In genomic region chr1:192862271-192862670, GRCh38 we compare ENCODE assay signal across 18 cellular contexts. TPM values are rescaled to one million over a fixed set of nuclear protein-coding genes. Genes with fewer than 3 reads are reported as not detected.
A peak's percentile ranks its signal among the peaks of the same experiment; 100 is the strongest.
DNase-seq lines count a peak whose midpoint lies in the region; ATAC-seq and TF ChIP-seq lines count a peak whose summit lies in the region.
"Had no signal": no experiment of that assay in that cellular context is flagged by ENCODE, and none has a peak within 500 bp of the region (broad histone marks: within the 10 kb centered on the region; RNA-seq: fewer than 3 reads in every experiment).

No MANE protein-coding gene starts in this region.

- ATAC-seq in PC-3 (no peak; the same call in 1 of the 2 replicates), left colon (peak; percentile 41), GM23338 (no peak)
- ATAC-seq: CD8-positive, alpha-beta T cell; HepG2 had no signal

- H3K4me1 Mint-ChIP-seq in GM23338, result peaks cover 5% of the 10 kb centered on the region

- H3K27me3 ChIP-seq in PC-3 (ENCODE audit: low read length) (no peaks in the 10 kb centered on the region), GM23338 (ENCODE audit: insufficient read depth) (no peaks in the 10 kb centered on the region), Karpas-422 (ENCODE audit: low read length) (no peaks in the 10 kb centered on the region), tibial artery (no peaks in the 10 kb centered on the region)
- H3K27me3 ChIP-seq: BLaER1 had no signal

- TSS peak; percentile 84 for BruUV-seq in PC-3 (replicated peaks; lab: Mats Ljungman, UMichigan)

- H4K20me1 ChIP-seq in PC-3 (ENCODE audit: low read length) (no peaks in the 10 kb centered on the region), GM23338 (replicated peaks; ENCODE audit: insufficient read depth) (no peaks in the 10 kb centered on the region), Karpas-422 (ENCODE audit: insufficient read depth, low read depth, low read length) (no peaks in the 10 kb centered on the region)
- H4K20me1 ChIP-seq: BLaER1 had no signal

- no peak overlapping the region for H3K4me3 ChIP-seq in PC-3 (ENCODE audit: low read length)
- H3K4me3 ChIP-seq in epithelial cell of esophagus (ENCODE audit: low read length), result no peak overlapping the region
- no peak overlapping the region for H3K4me3 ChIP-seq in GM23338
- no peak overlapping the region for H3K4me3 ChIP-seq in Karpas-422 (ENCODE audit: low read length)
- no peak overlapping the region for H3K4me3 ChIP-seq in tibial artery
- H3K4me3 ChIP-seq: BLaER1 had no signal

- H3K27ac ChIP-seq in C4-2B (peak overlapping the region; percentile 82), PC-3 (ENCODE audit: low read length) (peak overlapping the region; percentile 88), GM23338 (ENCODE audit: low read depth) (no peak overlapping the region), Karpas-422 (ENCODE audit: low read length) (no peak overlapping the region), tibial artery (no peak overlapping the region)
- H3K27ac ChIP-seq: BLaER1 had no signal

- TF ChIP-seq CTCF in C4-2B (conservative IDR thresholded peaks at IDR 0.05) (no peak), PC-3 (conservative IDR thresholded peaks at IDR 0.05; ENCODE audit: low read depth, low read length) (no peak), epithelial cell of esophagus (IDR thresholded peaks at IDR 0.05; ENCODE audit: insufficient read depth, low read depth, low read length, missing control alignments) (no peak), GM23338 (conservative IDR thresholded peaks at IDR 0.05; ENCODE audit: low read depth in 2 of 2) (no peak), tibial artery (IDR thresholded peaks at IDR 0.05) (no peak)

- H3K36me3 Mint-ChIP-seq in GM23338 (ENCODE audit: low read depth), result peaks cover 4% of the 10 kb centered on the region; the same call in 1 of the 3 replicates
- H3K36me3 Mint-ChIP-seq: CD8-positive, alpha-beta T cell; IgD-negative memory B cell had no signal

- H2AFZ ChIP-seq in PC-3 (ENCODE audit: low read length), result no peak overlapping the region
- H2AFZ ChIP-seq in GM23338, result no peak overlapping the region
- no peak overlapping the region for H2AFZ ChIP-seq in Karpas-422 (ENCODE audit: low read length)

- H3K79me2 ChIP-seq in PC-3 (ENCODE audit: low read length) (no peaks in the 10 kb centered on the region), GM23338 (replicated peaks; ENCODE audit: insufficient read depth) (no peaks in the 10 kb centered on the region), Karpas-422 (ENCODE audit: low read length) (no peaks in the 10 kb centered on the region)

- intact Hi-C loops in PC-3 (cut with micrococcal nuclease) (loop anchor here (1.0 to 5.0 kb wide), 4 partner anchors 42 to 156 kb away; no protein-coding TSS in a partner anchor), left colon (cut with DNase I, micrococcal nuclease) (no loop called here), tibial artery (cut with DNase I; ENCODE audit: low total_unique reads) (no loop called here)

- H3K4me3 Mint-ChIP-seq in GM23338, result no peak overlapping the region
- H3K4me3 Mint-ChIP-seq: CD8-positive, alpha-beta T cell; IgD-negative memory B cell had no signal

- DNase-seq in PC-3, result peak; percentile 46
- DNase-seq in epithelial cell of esophagus (ENCODE audit: low read depth), result peak; percentile 77
- DNase-seq in left colon, result no peak
- no peak for DNase-seq in NCI-H1694 treated with DMSO at 0.1 percent for 48 hours (lab: John Stamatoyannopoulos, UW)
- DNase-seq in GM23338 (ENCODE audit: low spot score), result no peak
- DNase-seq in Karpas-422, result no peak
- no peak for DNase-seq in tibial artery
- DNase-seq: Calu3; CD8-positive, alpha-beta T cell; DMS 273 treated with DMSO at 0.1 percent for 48 hours; DND-41; EL; HCEC 1CT; KBM-7 had no signal

- H3K4me2 ChIP-seq in PC-3 (ENCODE audit: low read length), result peak overlapping the region; percentile 25
- H3K4me2 ChIP-seq in GM23338, result no peak overlapping the region
- H3K4me2 ChIP-seq in Karpas-422 (ENCODE audit: low read depth, low read length, poor library complexity, severe bottlenecking), result no peak overlapping the region
- H3K4me2 ChIP-seq: BLaER1 had no signal

- no peaks in the 10 kb centered on the region for H3F3A ChIP-seq in PC-3 (ENCODE audit: low read length, unreplicated experiment)
- no peaks in the 10 kb centered on the region for H3F3A ChIP-seq in GM23338 (replicated peaks; ENCODE audit: low read depth)

- H3K36me3 ChIP-seq in PC-3 (ENCODE audit: low read depth, low read length) (no peaks in the 10 kb centered on the region), GM23338 (ENCODE audit: insufficient read depth) (no peaks in the 10 kb centered on the region), Karpas-422 (ENCODE audit: insufficient read depth, low read length) (no peaks in the 10 kb centered on the region), tibial artery (no peaks in the 10 kb centered on the region)
- H3K36me3 ChIP-seq: BLaER1 had no signal

- H3K9me3 Mint-ChIP-seq in GM23338, result peaks cover 7% of the 10 kb centered on the region; the same call in 2 of the 3 replicates
- H3K9me3 Mint-ChIP-seq: CD8-positive, alpha-beta T cell; IgD-negative memory B cell had no signal

- CTCF ChIA-PET in PC-3 (lab: Charles Lee), result no interaction called here

- POLR2A ChIA-PET in PC-3 (lab: Charles Lee; ENCODE audit: unreplicated experiment), result interaction anchor here (0.5 to 1.0 kb wide), 5 partner anchors 35 to 197 kb away, joined by 3 to 7 read pairs (median 3); partner anchors contain the start of genes RO60 and UCHL5

- H3K4me1 ChIP-seq in PC-3 (ENCODE audit: insufficient read depth, low read length) (peaks cover 27% of the 10 kb centered on the region), GM23338 (ENCODE audit: insufficient read depth) (no peaks in the 10 kb centered on the region), Karpas-422 (ENCODE audit: low read length) (no peaks in the 10 kb centered on the region), tibial artery (no peaks in the 10 kb centered on the region)

- H3K27me3 Mint-ChIP-seq in GM23338 (ENCODE audit: insufficient read depth, low read depth, poor library complexity), result peaks cover 3% of the 10 kb centered on the region

- H3K9me3 ChIP-seq in PC-3 (ENCODE audit: low read length), result no peaks in the 10 kb centered on the region
- H3K9me3 ChIP-seq in Karpas-422 (ENCODE audit: low read length), result no peaks in the 10 kb centered on the region
- no peaks in the 10 kb centered on the region for H3K9me3 ChIP-seq in tibial artery
- H3K9me3 ChIP-seq: BLaER1 had no signal

- H3K9ac ChIP-seq in PC-3 (ENCODE audit: low read length), result peak overlapping the region; percentile 64
- no peak overlapping the region for H3K9ac ChIP-seq in Karpas-422 (ENCODE audit: low read length)
- H3K9ac ChIP-seq: BLaER1 had no signal

- H3K9me2 ChIP-seq in PC-3 (replicated peaks; ENCODE audit: low read length) (no peaks in the 10 kb centered on the region), GM23338 (ENCODE audit: insufficient read depth) (no peaks in the 10 kb centered on the region), Karpas-422 (replicated peaks; ENCODE audit: insufficient read depth, low read length) (no peaks in the 10 kb centered on the region)

- H3K27ac Mint-ChIP-seq in GM23338, result no peak overlapping the region
- H3K27ac Mint-ChIP-seq: CD8-positive, alpha-beta T cell; IgD-negative memory B cell had no signal

TF ChIP-seq in GM23338, 12 proteins besides CTCF, POLR2A, EP300 and RAD21 (continues in another document):
- no peak for TF ChIP-seq ZNF114 (CRISPR knock-in tag; IDR thresholded peaks at IDR 0.05)
- TF ChIP-seq POLR2AphosphoS5 (IDR thresholded peaks at IDR 0.05; ENCODE audit: low read depth), result no peak
- TF ChIP-seq JUNB (IDR thresholded peaks at IDR 0.05; ENCODE audit: unreplicated experiment), result no peak
- no peak for TF ChIP-seq EZH2 (IDR thresholded peaks at IDR 0.05; ENCODE audit: low read depth, unreplicated experiment)
- TF ChIP-seq ZNF331 (CRISPR knock-in tag; IDR thresholded peaks at IDR 0.05; ENCODE audit: low read depth), result no peak
- TF ChIP-seq NANOG (IDR thresholded peaks at IDR 0.05; ENCODE audit: borderline replicate concordance), result no peak
- TF ChIP-seq ETS1 (IDR thresholded peaks at IDR 0.05), result no peak
- no peak for TF ChIP-seq STAT1 (IDR thresholded peaks at IDR 0.05; ENCODE audit: unreplicated experiment)
- TF ChIP-seq CREB1 (CRISPR knock-in tag; IDR thresholded peaks at IDR 0.05; ENCODE audit: low read depth), result no peak

RNA-seq across cellular contexts. Expression of gene RGS2, which starts 53.4 kb away (rescaled TPM):
- 114 and 163 TPM in 2 replicates for total RNA-seq in PC-3 (2014; rRNA removed)
- total RNA-seq in left colon, result 10 to 100 TPM; 16.0 to 41.5 TPM
- total RNA-seq in GM23338 (2014; rRNA removed; shearing (Covaris generic)), result 13.1 and 13.8 TPM in 2 replicates
- 17.7 and 24.8 TPM in 2 replicates for polyA plus RNA-seq in GM23338 (2016; fragmentation: Nextera tagmentation; extraction: Ambion mirVana)
- 35.3 and 39.8 TPM in 2 replicates for total RNA-seq in Karpas-422 (2014; rRNA removed; shearing (Covaris generic); ENCODE audit: low replicate concordance)

Comparison
In these comparisons a context has a peak if more than half of its experiments do, and no peak if none do; other contexts are left out.
1. H3K27ac ChIP-seq: peak in C4-2B (single experiment) and PC-3 (single experiment); none in GM23338 (single experiment), Karpas-422 (single experiment) and tibial artery (0 of 2).
2. DNase-seq: peak in PC-3 (single experiment) and epithelial cell of esophagus (single experiment); none in left colon (0 of 2), NCI-H1694 treated with DMSO at 0.1 percent for 48 hours (single experiment), GM23338 (single experiment), Karpas-422 (single experiment) and tibial artery (0 of 2).